30 cellular contexts compared by ENCODE assay signal in the genomic region with DNA sequence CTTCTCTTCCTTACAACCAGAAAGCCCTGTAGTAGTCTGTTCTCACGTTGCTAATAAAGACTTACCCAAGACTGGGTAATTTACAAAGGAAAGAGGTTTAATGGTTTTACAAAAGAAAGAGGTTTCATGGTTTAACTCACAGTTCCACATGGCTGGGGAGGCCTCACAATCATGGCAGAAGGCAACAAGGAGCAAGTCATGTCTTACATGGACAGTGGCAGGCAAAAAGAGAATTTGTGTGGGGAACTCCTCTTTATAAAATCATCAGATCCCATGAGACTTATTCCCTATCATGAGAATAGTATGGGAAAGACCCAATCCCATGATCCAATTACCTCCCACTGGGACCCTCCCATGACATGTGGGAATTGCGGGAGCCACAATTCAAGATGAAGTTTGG.
"Had no signal": no experiment of that assay in that cellular context is flagged by ENCODE, and none has a peak within 500 bp of the region (broad histone marks: within the 10 kb centered on the region; RNA-seq: fewer than 3 reads in every experiment).

No MANE protein-coding gene starts in this region.

- FAIRE-seq: bronchial epithelial cell, TTC549 had no signal

- ATAC-seq: activated CD8-positive, alpha-beta T cell treated with anti-CD3 and anti-CD28 coated beads for 36 hours; activated naive CD8-positive, alpha-beta T cell treated with anti-CD3 and anti-CD28 coated beads, Interleukin-2, amount 50 U/mL, for 24 hours; activated T-cell treated with anti-CD3 and anti-CD28 coated beads, Interleukin-2, amount 50 U/mL, for 4 hours; activated T-cell treated with anti-CD3 and anti-CD28 coated beads, Interleukin-2, amount 50 U/mL, for 72 hours had no signal

- H3K4me3 ChIP-seq: ascending aorta, cardiac muscle cell had no signal

- H3K36me3 ChIP-seq: ascending aorta, cardiac muscle cell had no signal

- H3K9me3 ChIP-seq: ascending aorta had no signal

- DNase-seq: activated B cell treated with CpG ODN at 0.5 μM for 24 hours; activated CD4-positive, alpha-beta memory T cell treated with anti-CD3 and anti-CD28 coated beads for 36 hours; activated CD4-positive, alpha-beta T cell treated with anti-CD3 and anti-CD28 coated beads for 4 hours; activated CD4-positive, alpha-beta T cell treated with anti-CD3 and anti-CD28 coated beads, Interleukin-2, amount 10 ng/mL, durations not matched to agents 24 days and 14 days; activated CD4-positive, alpha-beta T cell treated with anti-CD3 and anti-CD28 coated beads, Interleukin-2, amount 50 U/mL, for 1 hour; activated CD4-positive, alpha-beta T cell treated with anti-CD3 and anti-CD28 coated beads, Interleukin-2, amount 50 U/mL, for 4 hours; activated CD4-positive, CD25-positive, alpha-beta regulatory T cell treated with anti-CD3 and anti-CD28 coated beads, Interleukin-2, amount 50 U/mL, for 72 hours; activated CD8-positive, alpha-beta T cell treated with anti-CD3 and anti-CD28 coated beads for 36 hours; activated effector memory CD4-positive, alpha-beta T cell treated with Interleukin-2 at 50 U/mL for 16 hours; activated gamma-delta T cell; activated naive CD4-positive, alpha-beta T cell treated with anti-CD3 and anti-CD28 coated beads, Interleukin-2, amount 10 ng/mL, durations not matched to agents 7 days and 5 days; activated naive CD4-positive, alpha-beta T cell treated with Interleukin-2 at 50 U/mL for 16 hours; activated naive CD8-positive, alpha-beta T cell treated with anti-CD3 and anti-CD28 coated beads, Interleukin-2, amount 10 ng/mL, durations not matched to agents 7 days and 5 days; activated naive CD8-positive, alpha-beta T cell treated with anti-CD3 and anti-CD28 coated beads, Interleukin-2, amount 50 U/mL, for 24 hours; activated T-cell treated with anti-CD3 and anti-CD28 coated beads for 4 hours; activated T-cell treated with anti-CD3 and anti-CD28 coated beads, Interleukin-2, amount 50 U/mL, for 1 hour; activated T-cell treated with anti-CD3 and anti-CD28 coated beads, Interleukin-2, amount 50 U/mL, for 4 hours; activated T-cell treated with anti-CD3 and anti-CD28 coated beads, Interleukin-2, amount 50 U/mL, for 72 hours; amygdala; anterior cingulate cortex; caudate nucleus; cerebellar nuclear complex; T-helper 1 cell; T-helper 2 cell; T-helper 9 cell had no signal

- H3K27ac ChIP-seq: ascending aorta, cardiac muscle cell, VCaP had no signal

- H3K27me3 ChIP-seq: ascending aorta, cardiac muscle cell had no signal
